Comparison of ENCODE assay signal across 1 cellular context in genomic region chrX:50594788-50595187, GRCh38.
TF ChIP-seq lines count a peak whose summit lies in the region.

No MANE protein-coding gene starts in this region.

TF ChIP-seq in GM23338, 12 proteins besides CTCF, POLR2A, EP300 and RAD21 (continued from another document):
- TF ChIP-seq ZNF462 (CRISPR knock-in tag; IDR thresholded peaks at IDR 0.05) (peak; percentile 95), POLR2AphosphoS5 (IDR thresholded peaks at IDR 0.05; ENCODE audit: low read depth) (no peak), EZH2phosphoT487 (IDR thresholded peaks at IDR 0.05; ENCODE audit: unreplicated experiment) (no peak), ZNF114 (CRISPR knock-in tag; IDR thresholded peaks at IDR 0.05) (no peak)
TF ChIP-seq in GM23338: peak in this region for 3.
